8 cellular contexts compared by ENCODE assay signal in genomic region chr22:42069801-42070516, GRCh38. TPM values are rescaled to one million over a fixed set of nuclear protein-coding genes. Genes with fewer than 3 reads are reported as not detected.
DNase-seq lines count a peak whose midpoint lies in the region; ATAC-seq, FAIRE-seq and TF ChIP-seq lines count a peak whose summit lies in the region.

No MANE protein-coding gene starts in this region.

- peaks cover 6% of the 10 kb centered on the region for H3K36me3 Mint-ChIP-seq in Caco-2 (ENCODE audit: insufficient read depth, unreplicated experiment)
- peaks cover 13 to 17% of the 10 kb centered on the region in 2 donors for H3K36me3 Mint-ChIP-seq in naive B cell

- H3K36me3 ChIP-seq in Caco-2 (ENCODE audit: control insufficient read depth, insufficient read depth, low read length) = no peaks in the 10 kb centered on the region; the same call in 1 of the 2 replicates
- no peaks in the 10 kb centered on the region for H3K36me3 ChIP-seq in GM23248 (ENCODE audit: low read depth)
- no peaks in the 10 kb centered on the region for H3K36me3 ChIP-seq in endothelial cell of umbilical vein (ENCODE audit: control insufficient read depth in 2 of 2, extremely low read depth in 1 of 2, insufficient read depth in 2 of 2, low read length in 2 of 2)

- H3F3A ChIP-seq in GM23248 (ENCODE audit: insufficient read depth) = peaks cover 9% of the 10 kb centered on the region; the same call in 1 of the 2 replicates

- H3K79me2 ChIP-seq in GM23248 (ENCODE audit: insufficient read depth) (peaks cover 19% of the 10 kb centered on the region), endothelial cell of umbilical vein (ENCODE audit: control insufficient read depth, insufficient read depth, low read length) (peaks cover 10% of the 10 kb centered on the region)

- no peak for TF ChIP-seq POLR2A in endothelial cell of umbilical vein (IDR thresholded peaks at IDR 0.05; ENCODE audit: low read depth, low read length)

- H3K9me1 ChIP-seq in endothelial cell of umbilical vein (replicated peaks; ENCODE audit: control insufficient read depth, extremely low read depth, insufficient read depth, low read length) = no peaks in the 10 kb centered on the region

- H3K27me3 ChIP-seq in Caco-2 (replicated peaks; ENCODE audit: control insufficient read depth, insufficient read depth, low read length) (no peaks in the 10 kb centered on the region), GM23248 (replicated peaks; ENCODE audit: insufficient read depth) (no peaks in the 10 kb centered on the region), endothelial cell of umbilical vein (ENCODE audit: control insufficient read depth in 2 of 2, insufficient read depth in 2 of 2, low read length in 2 of 2) (no peaks in the 10 kb centered on the region)

- H3K27ac Mint-ChIP-seq in Caco-2 (ENCODE audit: unreplicated experiment) = peak overlapping the region; percentile 89
- H3K27ac Mint-ChIP-seq in naive B cell = peak overlapping the region; percentile 72 to 95 (median 80)

- TF ChIP-seq CTCF in Caco-2 (IDR thresholded peaks at IDR 0.05; ENCODE audit: insufficient read depth in 1 of 2, low read depth in 1 of 2, low read length in 1 of 2, severe bottlenecking in 1 of 2, unreplicated experiment in 1 of 2) (no peak), RWPE1 (conservative IDR thresholded peaks at IDR 0.05; ENCODE audit: low read depth) (no peak), endothelial cell of umbilical vein (IDR thresholded peaks at IDR 0.05; ENCODE audit: extremely low read depth in 1 of 2, insufficient read depth in 1 of 2, low read depth in 1 of 2, low read length in 2 of 2) (no peak)

- H3K4me3 Mint-ChIP-seq in Caco-2 (ENCODE audit: unreplicated experiment) (peak overlapping the region; percentile 92), naive B cell (peak overlapping the region; percentile 92 to 98 (median 94))

- intact Hi-C loops in Caco-2 (cut with micrococcal nuclease; ENCODE audit: unreplicated experiment) = loop anchor here (1.0 to 10.0 kb wide), 6 partner anchors 9 to 545 kb away; partner anchors contain the start of genes CENPM, PMM1, POLDIP3 and SEPTIN3
- intact Hi-C loops in endothelial cell of umbilical vein (cut with micrococcal nuclease) = loop anchor here (1.0 to 2.0 kb wide), 3 partner anchors 9 to 103 kb away; partner anchors contain the start of genes NDUFA6 and SMDT1

- H4K20me1 ChIP-seq in GM23248 (ENCODE audit: insufficient read depth) (no peaks in the 10 kb centered on the region), endothelial cell of umbilical vein (replicated peaks; ENCODE audit: control insufficient read depth, extremely low read depth, insufficient read depth, low read length) (no peaks in the 10 kb centered on the region)

- peak overlapping the region; percentile 91 for H3K4me2 ChIP-seq in GM23248 (ENCODE audit: unreplicated experiment)
- H3K4me2 ChIP-seq in endothelial cell of umbilical vein (ENCODE audit: insufficient read depth, low read length) = peak overlapping the region; percentile 72

- H3K4me3 ChIP-seq in Caco-2 (ENCODE audit: low read depth, low read length) (peak overlapping the region; percentile 70), GM23248 (peak overlapping the region; percentile 71), endothelial cell of umbilical vein (replicated peaks in 1 of 3; ENCODE audit: insufficient read depth in 1 of 3, low read depth in 1 of 3, low read length in 3 of 3) (peak overlapping the region; percentile 26 to 60 (median 54))

- H3K27ac ChIP-seq in GM23248 = peak overlapping the region; percentile 88
- H3K27ac ChIP-seq in RWPE1 = peak overlapping the region; percentile 88
- peak overlapping the region; percentile 22 for H3K27ac ChIP-seq in endothelial cell of umbilical vein (ENCODE audit: insufficient read depth, low read depth, low read length)

- H3K9me3 ChIP-seq in Caco-2 = no peaks in the 10 kb centered on the region
- no peaks in the 10 kb centered on the region for H3K9me3 ChIP-seq in GM23248 (ENCODE audit: low read depth)
- no peaks in the 10 kb centered on the region for H3K9me3 ChIP-seq in endothelial cell of umbilical vein (replicated peaks; ENCODE audit: control insufficient read depth, insufficient read depth, low read length)

- CTCF ChIA-PET in Caco-2 (lab: Charles Lee) (interaction anchor here (1.5 kb wide), 1 partner anchor 123 kb away, joined by 4 read pairs; the partner anchor contains the start of gene CENPM), RWPE1 (lab: Yijun Ruan, JAX) (interaction anchor here (0.6 to 0.7 kb wide), 2 partner anchors 75 to 122 kb away, joined by 3 read pairs; no protein-coding TSS in a partner anchor), endothelial cell of umbilical vein (lab: Charles Lee) (interaction anchor here (1.2 to 3.2 kb wide), 4 partner anchors 10 to 367 kb away, joined by 4 to 13 read pairs (median 4); partner anchors contain the start of genes NDUFA6 and SMDT1)

- H3K9me3 Mint-ChIP-seq in Caco-2 (ENCODE audit: unreplicated experiment) (no peaks in the 10 kb centered on the region), naive B cell (no peaks in the 10 kb centered on the region)

- peaks cover 3% of the 10 kb centered on the region for H3K4me1 Mint-ChIP-seq in Caco-2 (ENCODE audit: low read depth, unreplicated experiment)
- peaks cover 27 to 46% (median 33%) of the 10 kb centered on the region in 3 donors for H3K4me1 Mint-ChIP-seq in naive B cell

- H3K9me2 ChIP-seq in GM23248 (ENCODE audit: insufficient read depth) = no peaks in the 10 kb centered on the region

- 14 to 20% methylated on average over 19 of the region's 19 CpGs for WGBS in GM23248 (ENCODE audit: low coverage in 1 of 2, low lambda C conversion rate in 2 of 2, missing lambda C conversion rate in 2 of 2), 2 experiments

- dilution Hi-C loops in endothelial cell of umbilical vein (cut with MboI; ENCODE audit: extremely low pct_ligation_motif_present, low sequenced_read_pairs) = no loop called here

- H3K9ac ChIP-seq in GM23248 (peak overlapping the region; percentile 80), endothelial cell of umbilical vein (replicated peaks; ENCODE audit: extremely low read depth, insufficient read depth, low read length) (peak overlapping the region; percentile 61)

- FAIRE-seq in endothelial cell of umbilical vein (lab: Jason Lieb, UNC) = no peak

- peak; percentile 1 to 6 for ATAC-seq in naive B cell (ENCODE audit: low read depth in 2 of 2)
- no peak for ATAC-seq in GM19324 (IDR thresholded peaks at IDR 0.05; ENCODE audit: low FRiP score, unreplicated experiment)

- in situ Hi-C loops in GM23248 (cut with MboI) = no loop called here

- H3K4me1 ChIP-seq in Caco-2 (peaks cover 25% of the 10 kb centered on the region), GM23248 (ENCODE audit: insufficient read depth) (peaks cover 19% of the 10 kb centered on the region), endothelial cell of umbilical vein (ENCODE audit: control insufficient read depth, extremely low read depth, insufficient read depth, low read length) (peaks cover 21% of the 10 kb centered on the region)

- DNase-seq in Caco-2 (no peak), GM23248 (no peak), RWPE1 (ENCODE audit: low spot score) (no peak), endothelial cell of umbilical vein (ENCODE audit: low read depth, low spot score) (no peak), naive B cell (no peak), SHP77 (lab: John Stamatoyannopoulos, UW) (no peak), NCI-H526 treated with DMSO at 0.1 percent for 48 hours (lab: John Stamatoyannopoulos, UW) (no peak)

- POLR2A ChIA-PET in Caco-2 (lab: Charles Lee) (interaction anchor here (0.6 to 1.5 kb wide), 2 partner anchors 10 to 18 kb away, joined by 6 to 8 read pairs; partner anchors contain the start of gene SMDT1), RWPE1 (lab: Yijun Ruan, JAX; ENCODE audit: low non-redundant PET) (no interaction called here), endothelial cell of umbilical vein (lab: Charles Lee) (interaction anchor here (0.6 to 1.4 kb wide), 3 partner anchors 9 to 307 kb away, joined by 3 to 4 read pairs (median 4); partner anchors contain the start of gene NDUFA6)

- BruUV-seq in Caco-2 (replicated peaks; lab: Mats Ljungman, UMichigan) (TSS peak; percentile 74), endothelial cell of umbilical vein (replicated peaks; lab: Mats Ljungman, UMichigan) (TSS peak; percentile 7)

- H2AFZ ChIP-seq in GM23248 = peak overlapping the region; percentile 83
- peak overlapping the region; percentile 25 for H2AFZ ChIP-seq in endothelial cell of umbilical vein (ENCODE audit: low read depth, low read length)

- no peaks in the 10 kb centered on the region for H3K27me3 Mint-ChIP-seq in Caco-2 (ENCODE audit: insufficient read depth, unreplicated experiment)
- H3K27me3 Mint-ChIP-seq in naive B cell = no peaks in the 10 kb centered on the region

RNA-seq across cellular contexts. Expression of gene NAGA, which starts 0.7 kb away (rescaled TPM):
- total RNA-seq in Caco-2 (2022) (27.8 and 28.3 TPM in 2 replicates), endothelial cell of umbilical vein (29.0 and 33.1 TPM in 2 replicates)
- total RNA-seq in GM23248 (2014; rRNA removed; shearing (Covaris generic)) = 40.4 and 41.0 TPM in 2 replicates
- polyA plus RNA-seq in GM23248 (2016; fragmentation: Nextera tagmentation; extraction: Ambion mirVana) (25.9 and 26.4 TPM in 2 replicates), endothelial cell of umbilical vein (62.7 and 63.4 TPM in 2 replicates), naive B cell (ENCODE audit: low read depth in 6 of 6) (10 to 100 TPM; 10.5 to 13.9 (median 11.3) TPM)
- 47.6 and 50.0 TPM in 2 replicates for polyA plus RNA-seq in endothelial cell of umbilical vein (2011; cell fraction: cytosol; rRNA removed)
- 27.1 and 28.4 TPM in 2 replicates for polyA plus RNA-seq in endothelial cell of umbilical vein (2011; cell fraction: nucleus; rRNA removed)
- polyA plus RNA-seq in endothelial cell of umbilical vein (2012) = 33.6 and 40.0 TPM in 2 replicates
- polyA minus RNA-seq in endothelial cell of umbilical vein = 58.6 and 59.1 TPM in 2 replicates
- 18.6 TPM for polyA minus RNA-seq in endothelial cell of umbilical vein (2011; cell fraction: cytosol; rRNA and poly(A)+ RNA removed)
- 12.5 and 12.9 TPM in 2 replicates for polyA minus RNA-seq in endothelial cell of umbilical vein (2011; cell fraction: nucleus; rRNA and poly(A)+ RNA removed)

RNA-seq across cellular contexts. Expression of gene PHETA2, which starts 4.1 kb away (rescaled TPM):
- 19.7 and 19.8 TPM in 2 replicates for total RNA-seq in Caco-2 (2022)
- total RNA-seq in GM23248 (2014; rRNA removed; shearing (Covaris generic)) = 36.7 and 38.6 TPM in 2 replicates
- polyA plus RNA-seq in GM23248 (2016; fragmentation: Nextera tagmentation; extraction: Ambion mirVana) = 29.9 and 33.4 TPM in 2 replicates
- total RNA-seq in endothelial cell of umbilical vein = 23.4 and 25.4 TPM in 2 replicates
- 29.2 and 29.9 TPM in 2 replicates for polyA plus RNA-seq in endothelial cell of umbilical vein
- 25.7 and 31.5 TPM in 2 replicates for polyA plus RNA-seq in endothelial cell of umbilical vein (2011; cell fraction: cytosol; rRNA removed)
- 32.8 and 40.5 TPM in 2 replicates for polyA plus RNA-seq in endothelial cell of umbilical vein (2011; cell fraction: nucleus; rRNA removed)
- polyA plus RNA-seq in endothelial cell of umbilical vein (2012) = 14.7 and 25.4 TPM in 2 replicates
- 15.0 and 15.6 TPM in 2 replicates for polyA minus RNA-seq in endothelial cell of umbilical vein
- 3.5 TPM for polyA minus RNA-seq in endothelial cell of umbilical vein (2011; cell fraction: cytosol; rRNA and poly(A)+ RNA removed)
- 10.6 and 11.9 TPM in 2 replicates for polyA minus RNA-seq in endothelial cell of umbilical vein (2011; cell fraction: nucleus; rRNA and poly(A)+ RNA removed)
- polyA plus RNA-seq in naive B cell (ENCODE audit: low read depth in 6 of 6) = 1 to 10 TPM in 2 of 6 donors, under 1 TPM in 4; 0.43 to 2.1 (median 0.67) TPM

RNA-seq across cellular contexts. Expression of gene SMDT1, which starts 9.5 kb away (rescaled TPM):
- total RNA-seq in Caco-2 (2022) (65.7 and 68.6 TPM in 2 replicates), endothelial cell of umbilical vein (61.2 and 64.8 TPM in 2 replicates)
- total RNA-seq in GM23248 (2014; rRNA removed; shearing (Covaris generic)) = 3.5 and 4.7 TPM in 2 replicates
- polyA plus RNA-seq in GM23248 (2016; fragmentation: Nextera tagmentation; extraction: Ambion mirVana) (73.6 and 77.0 TPM in 2 replicates), endothelial cell of umbilical vein (57.9 and 74.2 TPM in 2 replicates), naive B cell (ENCODE audit: low read depth in 6 of 6) (100 to 1,000 TPM; 182 to 363 (median 235) TPM)
- polyA plus RNA-seq in endothelial cell of umbilical vein (2011; cell fraction: cytosol; rRNA removed) = 63.3 and 67.0 TPM in 2 replicates
- polyA plus RNA-seq in endothelial cell of umbilical vein (2011; cell fraction: nucleus; rRNA removed) = 15.9 and 25.6 TPM in 2 replicates
- polyA plus RNA-seq in endothelial cell of umbilical vein (2012) = 45.3 and 54.5 TPM in 2 replicates
- 8.8 and 13.9 TPM in 2 replicates for polyA minus RNA-seq in endothelial cell of umbilical vein
- 9.1 TPM for polyA minus RNA-seq in endothelial cell of umbilical vein (2011; cell fraction: cytosol; rRNA and poly(A)+ RNA removed)
- 10.1 and 11.7 TPM in 2 replicates for polyA minus RNA-seq in endothelial cell of umbilical vein (2011; cell fraction: nucleus; rRNA and poly(A)+ RNA removed)

RNA-seq across cellular contexts. Expression of gene NDUFA6, which starts 20.6 kb away (rescaled TPM):
- 119 and 124 TPM in 2 replicates for total RNA-seq in Caco-2 (2022)
- total RNA-seq in GM23248 (2014; rRNA removed; shearing (Covaris generic)) = 56.3 and 63.2 TPM in 2 replicates
- polyA plus RNA-seq in GM23248 (2016; fragmentation: Nextera tagmentation; extraction: Ambion mirVana) = 180 TPM in 2 replicates
- 84.9 and 95.7 TPM in 2 replicates for total RNA-seq in endothelial cell of umbilical vein
- 44.4 and 66.1 TPM in 2 replicates for polyA plus RNA-seq in endothelial cell of umbilical vein
- 87.8 and 105 TPM in 2 replicates for polyA plus RNA-seq in endothelial cell of umbilical vein (2011; cell fraction: cytosol; rRNA removed)
- polyA plus RNA-seq in endothelial cell of umbilical vein (2011; cell fraction: nucleus; rRNA removed) = 28.6 and 40.5 TPM in 2 replicates
- polyA plus RNA-seq in endothelial cell of umbilical vein (2012) = 80.3 and 138 TPM in 2 replicates
- 17.4 and 26.4 TPM in 2 replicates for polyA minus RNA-seq in endothelial cell of umbilical vein
- polyA minus RNA-seq in endothelial cell of umbilical vein (2011; cell fraction: cytosol; rRNA and poly(A)+ RNA removed) = 21.7 TPM
- polyA minus RNA-seq in endothelial cell of umbilical vein (2011; cell fraction: nucleus; rRNA and poly(A)+ RNA removed) = 9.0 and 15.1 TPM in 2 replicates
- polyA plus RNA-seq in naive B cell (ENCODE audit: low read depth in 6 of 6) = 100 to 1,000 TPM in 3 of 6 donors, 10 to 100 TPM in 3; 96.8 to 110 (median 104) TPM

Comparison
In these comparisons a context has a peak if more than half of its experiments do, and no peak if none do; other contexts are left out.
1. H3K27ac ChIP-seq: peak in every context shown above with its lines; median percentile 88 in GM23248; 88 in RWPE1; 22 in endothelial cell of umbilical vein.
2. RNA of gene SMDT1, which starts 9.5 kb away (total RNA-seq): 65.7 to 68.6 TPM in Caco-2 and 61.2 to 64.8 TPM in endothelial cell of umbilical vein; 3.5 to 4.7 TPM in GM23248; every median in the first group is over 10 times any median in the second.
3. Peak in every context shown above with its lines, with median percentiles within 50 percentile points of each other: H3K4me3 ChIP-seq.